Comparison of ENCODE assay signal across 22 cellular contexts in the genomic region with DNA sequence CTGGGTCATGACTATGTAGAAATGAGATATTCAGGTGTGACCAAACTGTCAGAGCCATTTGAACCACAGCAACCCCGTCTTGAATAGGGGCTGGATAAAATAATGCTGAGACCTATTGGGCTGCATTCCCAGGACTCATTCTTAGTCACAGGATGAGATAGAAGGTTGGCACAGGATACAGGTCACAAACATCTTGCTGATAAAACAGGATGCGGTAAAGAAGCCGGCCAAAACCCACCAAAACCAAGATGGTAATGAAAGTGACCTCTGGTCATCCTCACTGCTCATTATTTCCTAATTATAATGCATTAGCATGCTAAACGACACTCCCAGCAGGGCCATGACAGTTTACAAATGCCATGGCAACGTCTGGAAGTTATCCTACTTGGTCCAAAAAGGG.
DNase-seq lines count a peak whose midpoint lies in the region; ATAC-seq and TF ChIP-seq lines count a peak whose summit lies in the region.
"Had no signal": no experiment of that assay in that cellular context is flagged by ENCODE, and none has a peak within 500 bp of the region (broad histone marks: within the 10 kb centered on the region; RNA-seq: fewer than 3 reads in every experiment).

No MANE protein-coding gene starts in this region.

- ATAC-seq in activated T-helper 17 cell treated with anti-CD3 and anti-CD28 coated beads, Interleukin-2, amount 50 U/mL, for 72 hours (replicated peaks), result no peak
- ATAC-seq: CD8-positive, alpha-beta T cell; GM12878; GM23338 had no signal

- intact Hi-C loops in esophagus muscularis mucosa (cut with DNase I), result no loop called here

- H3K27ac Mint-ChIP-seq in activated T-helper 17 cell treated with anti-CD3 and anti-CD28 coated beads, Interleukin-2, amount 50 U/mL, for 72 hours, result no peak overlapping the region
- H3K27ac Mint-ChIP-seq: B cell; CD4-positive, CD25-positive, alpha-beta regulatory T cell; CD8-positive, alpha-beta T cell; GM23338; HFFc6 had no signal

- H3K9me3 ChIP-seq in MG63 (no peaks in the 10 kb centered on the region), esophagus muscularis mucosa (peaks cover 0 to 6% (median 0%) of the 10 kb centered on the region in 4 donors)
- H3K9me3 ChIP-seq: BLaER1, Caco-2, HAP-1 had no signal

- peaks cover 6% of the 10 kb centered on the region for H3K9me3 Mint-ChIP-seq in activated T-helper 17 cell treated with anti-CD3 and anti-CD28 coated beads, Interleukin-2, amount 50 U/mL, for 72 hours

- TF ChIP-seq EP300 in esophagus muscularis mucosa (IDR thresholded peaks at IDR 0.05), result no peak

- H3K27me3 Mint-ChIP-seq in activated T-helper 17 cell treated with anti-CD3 and anti-CD28 coated beads, Interleukin-2, amount 50 U/mL, for 72 hours, result no peaks in the 10 kb centered on the region
- H3K27me3 Mint-ChIP-seq: B cell; CD4-positive, CD25-positive, alpha-beta regulatory T cell had no signal

- DNase-seq in H4 (ENCODE audit: low spot score), result peak; percentile 27
- DNase-seq in MG63, result peak; percentile 15
- DNase-seq in RPMI7951 (ENCODE audit: low read depth), result peak; percentile 75
- peak; percentile 74 for DNase-seq in esophagus muscularis mucosa (ENCODE audit: extremely low spot score)
- no peak for DNase-seq in KG1 (lab: John Stamatoyannopoulos, UW)
- no peak for DNase-seq in NCI-H1694 (lab: John Stamatoyannopoulos, UW)
- no peak for DNase-seq in NCI-H446 (lab: John Stamatoyannopoulos, UW)
- DNase-seq: Caco-2; CD4-positive, CD25-positive, alpha-beta regulatory T cell; CD8-positive, alpha-beta T cell; DMS153; DND-41; EL; GDM1; HFFc6 had no signal

- H3K27me3 ChIP-seq in MG63, result no peaks in the 10 kb centered on the region
- H3K27me3 ChIP-seq in esophagus muscularis mucosa, result no peaks in the 10 kb centered on the region
- H3K27me3 ChIP-seq: BLaER1 had no signal

- H3K36me3 Mint-ChIP-seq in activated T-helper 17 cell treated with anti-CD3 and anti-CD28 coated beads, Interleukin-2, amount 50 U/mL, for 72 hours (ENCODE audit: low read depth), result no peaks in the 10 kb centered on the region
- H3K36me3 Mint-ChIP-seq: CD4-positive, CD25-positive, alpha-beta regulatory T cell; CD8-positive, alpha-beta T cell had no signal

- H3K36me3 ChIP-seq in MG63, result no peaks in the 10 kb centered on the region
- no peaks in the 10 kb centered on the region for H3K36me3 ChIP-seq in esophagus muscularis mucosa
- H3K36me3 ChIP-seq: BLaER1, HAP-1 had no signal

- WGBS in esophagus muscularis mucosa, result 72% methylated on average over 5 of the region's 5 CpGs

- no peak for TF ChIP-seq POLR2A in esophagus muscularis mucosa (IDR thresholded peaks at IDR 0.05; ENCODE audit: low read depth)

- H3K27ac ChIP-seq in esophagus muscularis mucosa (replicated peaks in 1 of 4), result no peak overlapping the region
- H3K27ac ChIP-seq: BLaER1, C4-2B had no signal

- H3K4me3 Mint-ChIP-seq in activated T-helper 17 cell treated with anti-CD3 and anti-CD28 coated beads, Interleukin-2, amount 50 U/mL, for 72 hours, result no peak overlapping the region
- H3K4me3 Mint-ChIP-seq: B cell; CD4-positive, CD25-positive, alpha-beta regulatory T cell; CD8-positive, alpha-beta T cell; GM23338; HFFc6 had no signal

- H3K4me1 Mint-ChIP-seq in activated T-helper 17 cell treated with anti-CD3 and anti-CD28 coated beads, Interleukin-2, amount 50 U/mL, for 72 hours, result no peaks in the 10 kb centered on the region
- H3K4me1 Mint-ChIP-seq: B cell; CD4-positive, CD25-positive, alpha-beta regulatory T cell; GM23338 had no signal

- TF ChIP-seq CTCF in esophagus muscularis mucosa (IDR thresholded peaks at IDR 0.05), result no peak

- H3K4me1 ChIP-seq in esophagus muscularis mucosa, result no peaks in the 10 kb centered on the region
- H3K4me1 ChIP-seq: BLaER1, Caco-2, HAP-1 had no signal

- H3K4me3 ChIP-seq in MG63 (no peak overlapping the region), esophagus muscularis mucosa (no peak overlapping the region)
- H3K4me3 ChIP-seq: BLaER1, GM12878, GM23338, HAP-1 had no signal

Comparison
In these comparisons a context has a peak if more than half of its experiments do, and no peak if none do; other contexts are left out.
1. DNase-seq: peak in H4 (single experiment), MG63 (single experiment), RPMI7951 (single experiment) and esophagus muscularis mucosa (single experiment); none in KG1 (single experiment), NCI-H1694 (single experiment) and NCI-H446 (0 of 2).